19 cellular contexts compared by ENCODE assay signal in the genomic region with DNA sequence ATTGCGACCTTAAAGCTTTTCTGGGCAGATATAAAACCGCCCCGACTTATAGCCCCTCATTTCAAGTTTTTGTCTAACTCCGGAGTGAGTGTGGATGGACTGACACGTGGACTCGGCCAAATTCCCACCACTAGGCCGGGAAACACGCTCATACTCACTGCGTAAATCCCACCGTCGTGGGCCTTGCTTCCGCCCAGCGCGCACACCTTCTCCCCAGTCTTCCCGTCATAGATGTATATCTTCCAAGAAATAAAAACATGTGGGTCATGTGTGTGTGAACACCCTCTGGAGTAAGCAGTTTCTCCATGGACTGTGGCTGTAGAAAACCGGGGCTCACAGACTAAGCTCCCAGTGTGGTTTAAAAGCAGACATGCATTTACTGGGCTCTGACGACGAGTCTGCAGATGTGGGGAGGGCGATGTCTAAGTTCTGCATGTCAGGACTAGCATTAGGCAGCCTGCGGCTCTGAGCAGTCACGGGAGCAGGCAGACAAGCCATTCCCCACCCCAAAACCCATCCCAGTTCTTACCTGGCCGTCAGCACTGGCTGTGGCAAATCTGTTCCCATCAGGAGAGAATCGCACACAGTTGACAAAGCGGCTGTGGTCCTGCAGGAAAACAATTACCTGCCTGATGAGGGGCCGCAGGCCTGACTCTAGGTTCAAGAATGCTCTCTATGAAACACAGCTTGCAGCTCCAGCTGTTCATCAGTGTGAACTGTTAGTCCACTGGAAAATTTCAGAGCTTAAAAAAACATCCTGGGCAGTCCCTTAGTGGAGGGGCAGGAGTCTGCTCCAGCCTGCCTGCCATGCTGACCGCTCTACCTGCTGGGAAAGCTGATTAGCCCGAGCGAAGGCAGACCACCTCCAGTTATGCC. TPM values are rescaled to one million over a fixed set of nuclear protein-coding genes. Genes with fewer than 3 reads are reported as not detected.
DNase-seq lines count a peak whose midpoint lies in the region; ATAC-seq and TF ChIP-seq lines count a peak whose summit lies in the region.
"Had no signal": no experiment of that assay in that cellular context is flagged by ENCODE, and none has a peak within 500 bp of the region (broad histone marks: within the 10 kb centered on the region; RNA-seq: fewer than 3 reads in every experiment).

No MANE protein-coding gene starts in this region.

- no peaks in the 10 kb centered on the region for H3K9me3 Mint-ChIP-seq in activated CD4-positive, alpha-beta memory T cell treated with anti-CD3 and anti-CD28 coated beads for 36 hours
- H3K9me3 Mint-ChIP-seq in activated CD4-positive, alpha-beta memory T cell treated with anti-CD3 and anti-CD28 coated beads, Interleukin-2, amount 10 ng/mL, durations not matched to agents 7 days and 5 days, result no peaks in the 10 kb centered on the region
- H3K9me3 Mint-ChIP-seq: activated T-cell treated with anti-CD3 and anti-CD28 coated beads, Interleukin-2, amount 50 U/mL, for 72 hours had no signal

- no peak for TF ChIP-seq POLR2A in prostate gland (IDR thresholded peaks at IDR 0.05)

- H3K36me3 ChIP-seq in prostate gland, result peaks cover 0 to 44% of the 10 kb centered on the region in 2 donors

- H3K27me3 Mint-ChIP-seq in activated CD4-positive, alpha-beta memory T cell treated with anti-CD3 and anti-CD28 coated beads for 36 hours, result no peaks in the 10 kb centered on the region
- no peaks in the 10 kb centered on the region for H3K27me3 Mint-ChIP-seq in activated CD4-positive, alpha-beta memory T cell treated with anti-CD3 and anti-CD28 coated beads, Interleukin-2, amount 10 ng/mL, durations not matched to agents 7 days and 5 days

- H3K4me3 ChIP-seq in prostate gland, result no peak overlapping the region
- H3K4me3 ChIP-seq: BLaER1 treated with 17β-estradiol and CSF1 and Interleukin-3, amounts not matched to agents 10 nM and 100 nM; MG63; tibial nerve had no signal

- CTCF ChIA-PET in activated CD4-positive, alpha-beta memory T cell treated with anti-CD3 and anti-CD28 coated beads for 36 hours (lab: Charles Lee), result interaction anchor here (1.7 kb wide), 1 partner anchor 30 kb away, joined by 4 read pairs; no protein-coding TSS in a partner anchor
- CTCF ChIA-PET in activated CD4-positive, alpha-beta memory T cell treated with anti-CD3 and anti-CD28 coated beads, Interleukin-2, amount 10 ng/mL, durations not matched to agents 7 days and 5 days (lab: Charles Lee), result interaction anchor here (3.0 kb wide), 1 partner anchor 29 kb away, joined by 8 read pairs; a partner anchor contains a TSS
- CTCF ChIA-PET in RWPE1 (lab: Yijun Ruan, JAX), result no interaction called here

- POLR2A ChIA-PET in activated CD4-positive, alpha-beta memory T cell treated with anti-CD3 and anti-CD28 coated beads for 36 hours (lab: Charles Lee), result no interaction called here
- POLR2A ChIA-PET in activated CD4-positive, alpha-beta memory T cell treated with anti-CD3 and anti-CD28 coated beads, Interleukin-2, amount 10 ng/mL, durations not matched to agents 7 days and 5 days (lab: Charles Lee), result interaction anchor here (23.4 kb wide), 1 partner anchor 24 kb away, joined by 503 read pairs; a partner anchor contains a TSS
- POLR2A ChIA-PET in RWPE1 (lab: Yijun Ruan, JAX; ENCODE audit: low non-redundant PET), result no interaction called here

- no peaks in the 10 kb centered on the region for H3K9me3 ChIP-seq in prostate gland
- H3K9me3 ChIP-seq: BLaER1 treated with 17β-estradiol and CSF1 and Interleukin-3, amounts not matched to agents 10 nM and 100 nM; MG63; SK-N-SH; tibial nerve had no signal

- H3K27ac Mint-ChIP-seq in activated CD4-positive, alpha-beta memory T cell treated with anti-CD3 and anti-CD28 coated beads for 36 hours, result peak overlapping the region; percentile 13
- H3K27ac Mint-ChIP-seq in activated CD4-positive, alpha-beta memory T cell treated with anti-CD3 and anti-CD28 coated beads, Interleukin-2, amount 10 ng/mL, durations not matched to agents 7 days and 5 days, result no peak overlapping the region

- no peaks in the 10 kb centered on the region for H3K4me1 ChIP-seq in prostate gland (replicated peaks)

- peaks cover 74% of the 10 kb centered on the region for H3K36me3 Mint-ChIP-seq in activated CD4-positive, alpha-beta memory T cell treated with anti-CD3 and anti-CD28 coated beads for 36 hours
- H3K36me3 Mint-ChIP-seq in activated CD4-positive, alpha-beta memory T cell treated with anti-CD3 and anti-CD28 coated beads, Interleukin-2, amount 10 ng/mL, durations not matched to agents 7 days and 5 days (ENCODE audit: low read depth), result peaks cover 94% of the 10 kb centered on the region

- WGBS in prostate gland, result 73% methylated on average over 28 of the region's 28 CpGs

- DNase-seq in activated CD4-positive, alpha-beta memory T cell treated with anti-CD3 and anti-CD28 coated beads for 36 hours, result no peak
- DNase-seq in activated CD4-positive, alpha-beta memory T cell treated with anti-CD3 and anti-CD28 coated beads, Interleukin-2, amount 10 ng/mL, durations not matched to agents 7 days and 5 days, result no peak
- DNase-seq in RWPE1 (ENCODE audit: low spot score) (peak; percentile 68), left cardiac atrium (peak; percentile 10), prostate gland (ENCODE audit: low spot score) (peak; percentile 31), NCI-H345 (lab: John Stamatoyannopoulos, UW) (no peak), NCI-H226 (no peak), NCI-H1105 treated with DMSO at 0.1 percent for 48 hours (lab: John Stamatoyannopoulos, UW) (no peak)
- DNase-seq: activated CD4-positive, alpha-beta T cell treated with anti-CD3 and anti-CD28 coated beads, Interleukin-2, amount 50 U/mL, for 1 hour; activated T-cell treated with anti-CD3 and anti-CD28 coated beads, Interleukin-2, amount 50 U/mL, for 72 hours; anterior cingulate cortex; MG63; NCI-H1930; NCI-H526; SK-N-SH; stimulated activated CD4-positive, alpha-beta T cell treated with anti-CD3 and anti-CD28 coated beads, Interleukin-2, amount 100 ng/mL, for 24 hours had no signal

- no peak for TF ChIP-seq CTCF in RWPE1 (conservative IDR thresholded peaks at IDR 0.05; ENCODE audit: low read depth)
- no peak for TF ChIP-seq CTCF in prostate gland (IDR thresholded peaks at IDR 0.05)

- intact Hi-C loops in activated CD4-positive, alpha-beta memory T cell treated with anti-CD3 and anti-CD28 coated beads for 36 hours (cut with micrococcal nuclease), result no loop called here
- intact Hi-C loops in left cardiac atrium (cut with DNase I), result no loop called here
- intact Hi-C loops in prostate gland (cut with DNase I), result no loop called here

- peak overlapping the region; percentile 98 for H3K27ac ChIP-seq in RWPE1
- H3K27ac ChIP-seq in prostate gland, result no peak overlapping the region
- H3K27ac ChIP-seq: 22Rv1, tibial nerve had no signal

- no peak for ATAC-seq in left cardiac atrium
- ATAC-seq: activated T-cell treated with anti-CD3 and anti-CD28 coated beads, Interleukin-2, amount 50 U/mL, for 72 hours had no signal

- H3K27me3 ChIP-seq in prostate gland (replicated peaks; ENCODE audit: insufficient read depth), result no peaks in the 10 kb centered on the region
- H3K27me3 ChIP-seq: BLaER1 treated with 17β-estradiol and CSF1 and Interleukin-3, amounts not matched to agents 10 nM and 100 nM; MG63; tibial nerve had no signal

- peaks cover 23% of the 10 kb centered on the region for H3K4me1 Mint-ChIP-seq in activated CD4-positive, alpha-beta memory T cell treated with anti-CD3 and anti-CD28 coated beads for 36 hours (ENCODE audit: low read depth)
- H3K4me1 Mint-ChIP-seq in activated CD4-positive, alpha-beta memory T cell treated with anti-CD3 and anti-CD28 coated beads, Interleukin-2, amount 10 ng/mL, durations not matched to agents 7 days and 5 days, result peaks cover 27% of the 10 kb centered on the region

- no peak overlapping the region for H3K4me3 Mint-ChIP-seq in activated CD4-positive, alpha-beta memory T cell treated with anti-CD3 and anti-CD28 coated beads for 36 hours
- H3K4me3 Mint-ChIP-seq in activated CD4-positive, alpha-beta memory T cell treated with anti-CD3 and anti-CD28 coated beads, Interleukin-2, amount 10 ng/mL, durations not matched to agents 7 days and 5 days, result no peak overlapping the region
- H3K4me3 Mint-ChIP-seq: activated T-cell treated with anti-CD3 and anti-CD28 coated beads, Interleukin-2, amount 50 U/mL, for 72 hours had no signal

RNA-seq across cellular contexts. Expression of a gene that starts 28.2 kb away (rescaled TPM):
- 100 to 1,000 TPM; 351 to 353 TPM for total RNA-seq in activated CD4-positive, alpha-beta memory T cell treated with anti-CD3 and anti-CD28 coated beads for 36 hours
- total RNA-seq in activated CD4-positive, alpha-beta memory T cell treated with anti-CD3 and anti-CD28 coated beads, Interleukin-2, amount 10 ng/mL, durations not matched to agents 7 days and 5 days, result 100 to 1,000 TPM; 463 to 465 TPM
- 100 to 1,000 TPM; 206 to 267 TPM for total RNA-seq in left cardiac atrium
- 100 to 1,000 TPM; 127 to 171 TPM for total RNA-seq in prostate gland

Comparison
In these comparisons a context has a peak if more than half of its experiments do, and no peak if none do; other contexts are left out.
1. DNase-seq: peak in RWPE1 (single experiment), left cardiac atrium (single experiment) and prostate gland (single experiment); none in activated CD4-positive, alpha-beta memory T cell treated with anti-CD3 and anti-CD28 coated beads for 36 hours (single experiment), activated CD4-positive, alpha-beta memory T cell treated with anti-CD3 and anti-CD28 coated beads, Interleukin-2, amount 10 ng/mL, durations not matched to agents 7 days and 5 days (single experiment), NCI-H345 (single experiment), NCI-H226 (single experiment) and NCI-H1105 treated with DMSO at 0.1 percent for 48 hours (single experiment).